15 cellular contexts compared by ENCODE assay signal in genomic region chr7:76352193-76352592, GRCh38. TPM values are rescaled to one million over a fixed set of nuclear protein-coding genes. Genes with fewer than 3 reads are reported as not detected.
DNase-seq lines count a peak whose midpoint lies in the region; ATAC-seq, FAIRE-seq and TF ChIP-seq lines count a peak whose summit lies in the region.
"Had no signal": no experiment of that assay in that cellular context is flagged by ENCODE, and none has a peak within 500 bp of the region (broad histone marks: within the 10 kb centered on the region; RNA-seq: fewer than 3 reads in every experiment).

No MANE protein-coding gene starts in this region.

- CTCF ChIA-PET in GM12878 (lab: Yijun Ruan, JAX), result interaction anchor here (1.6 to 2.1 kb wide), 2 partner anchors 35 to 38 kb away, joined by 3 to 5 read pairs; no protein-coding TSS in a partner anchor

- H3K4me3 ChIP-seq in GM23248 (peak overlapping the region; percentile 16; the same call in 1 of the 2 replicates), GM12878 (no peak overlapping the region)
- H3K4me3 ChIP-seq: coronary artery had no signal

- TF ChIP-seq EP300 in GM12878 (IDR thresholded peaks at IDR 0.05; ENCODE audit: borderline replicate concordance in 1 of 2, control insufficient read depth in 1 of 2, low read depth in 2 of 2, low read length in 2 of 2), result no peak

- in situ Hi-C loops in GM23248 (cut with MboI), result no loop called here
- in situ Hi-C loops in GM12878 (cut with MboI), result no loop called here
- in situ Hi-C loops in ACHN (cut with HindIII; ENCODE audit: low pct_ligation_motif_present, low pct_unique_long_range_greater_than_20kb, low sequenced_read_pairs), result no loop called here

- H3K4me3 Mint-ChIP-seq in CD14-positive monocyte, result no peak overlapping the region
- H3K4me3 Mint-ChIP-seq in neural crest cell, result peak overlapping the region; percentile 38
- H3K4me3 Mint-ChIP-seq: stimulated activated naive CD8-positive, alpha-beta T cell treated with anti-CD3 and anti-CD28 coated beads, Interleukin-15, Interleukin-2, amounts not matched to agents 100 ng/mL and 50 ng/mL, for 24 hours had no signal

- peak overlapping the region in 6 of 7 donors; percentile 67 to 88 (median 84) for H3K27ac Mint-ChIP-seq in CD14-positive monocyte
- no peak overlapping the region for H3K27ac Mint-ChIP-seq in neural crest cell (ENCODE audit: unreplicated experiment)
- H3K27ac Mint-ChIP-seq: stimulated activated naive CD8-positive, alpha-beta T cell treated with anti-CD3 and anti-CD28 coated beads, Interleukin-15, Interleukin-2, amounts not matched to agents 100 ng/mL and 50 ng/mL, for 24 hours had no signal

- ATAC-seq in GM12878 (peak; percentile 9; the same call in 1 of the 3 replicates), GM18909 (IDR thresholded peaks at IDR 0.05; ENCODE audit: poor library complexity, unreplicated experiment) (no peak)

- WGBS in GM23248 (ENCODE audit: low coverage in 1 of 2, low lambda C conversion rate in 2 of 2, missing lambda C conversion rate in 2 of 2), 2 experiments, result 41 to 52% methylated on average over 6 of the region's 6 CpGs
- 2% methylated on average over 6 of the region's 6 CpGs for WGBS in GM12878 (ENCODE audit: insufficient coverage, insufficient replicate concordance, low lambda C conversion rate, missing lambda C conversion rate)

- H3K36me3 Mint-ChIP-seq in CD14-positive monocyte, result peaks cover 32 to 69% of the 10 kb centered on the region in 2 donors
- H3K36me3 Mint-ChIP-seq in neural crest cell (ENCODE audit: low read depth), result peaks cover 38% of the 10 kb centered on the region

- no peak for TF ChIP-seq POLR2A in GM12878 (IDR thresholded peaks at IDR 0.05; ENCODE audit: low read depth, low read length)

- H3F3A ChIP-seq in GM23248 (ENCODE audit: insufficient read depth), result peaks cover 54% of the 10 kb centered on the region

- no peak for DNase-seq in CD14-positive monocyte (ENCODE audit: low spot score)
- DNase-seq in GM23248, result peak; percentile 70
- DNase-seq in GM12878 (ENCODE audit: low read depth, low spot score), result no peak
- no peak for DNase-seq in neural crest cell (ENCODE audit: low read depth, low spot score)
- no peak for DNase-seq in glomerular visceral epithelial cell (ENCODE audit: extremely low spot score)
- no peak for DNase-seq in ACHN
- DNase-seq: DMS79 treated with DMSO at 0.1 percent for 48 hours, kidney glomerular epithelial cell, NCI-H1105 treated with DMSO at 0.1 percent for 48 hours, NCI-H524 treated with DMSO at 0.1 percent for 48 hours, SHP77 had no signal

- H4K20me1 ChIP-seq in GM23248 (ENCODE audit: insufficient read depth), result peaks cover 67% of the 10 kb centered on the region; the same call in 1 of the 2 replicates
- peaks cover 10% of the 10 kb centered on the region for H4K20me1 ChIP-seq in GM12878 (ENCODE audit: control insufficient read depth, insufficient read depth)

- H3K79me2 ChIP-seq in GM23248 (ENCODE audit: insufficient read depth), result peaks cover 100% of the 10 kb centered on the region
- H3K79me2 ChIP-seq in GM12878 (ENCODE audit: control insufficient read depth, insufficient read depth, low read length), result peaks cover 82% of the 10 kb centered on the region

- RAD21 ChIA-PET in GM12878 (lab: Charles Lee; ENCODE audit: unreplicated experiment), result no interaction called here

- H3K4me1 ChIP-seq in GM23248 (ENCODE audit: insufficient read depth), result peaks cover 48% of the 10 kb centered on the region
- 0 out of 2 replicates have a peak, but pooled peaks cover 3% of the 10 kb centered on the region for H3K4me1 ChIP-seq in GM12878 (ENCODE audit: control insufficient read depth, insufficient read depth, low read length)

- H3K27ac ChIP-seq in GM23248 (peak overlapping the region; percentile 57), GM12878 (ENCODE audit: control insufficient read depth, insufficient read depth) (no peak overlapping the region)
- H3K27ac ChIP-seq: coronary artery, VCaP had no signal

- SMC1A ChIA-PET in GM12878 (lab: Charles Lee; ENCODE audit: uncharacterized antibody, unreplicated experiment), result interaction anchor here (0.6 to 1.5 kb wide), 2 partner anchors 10 to 14 kb away, joined by 3 to 4 read pairs; no protein-coding TSS in a partner anchor

- TF ChIP-seq CTCF in CD14-positive monocyte (IDR thresholded peaks at IDR 0.05), result no peak
- no peak for TF ChIP-seq CTCF in GM12878 (IDR thresholded peaks at IDR 0.05 in 2 of 3, conservative IDR thresholded peaks at IDR 0.05 in 1 of 3; ENCODE audit: control insufficient read depth in 2 of 3, extremely low read depth in 1 of 3, insufficient read depth in 1 of 3, low read depth in 3 of 3, low read length in 3 of 3)
- no peak for TF ChIP-seq CTCF in neural crest cell (conservative IDR thresholded peaks at IDR 0.05)

- no peaks in the 10 kb centered on the region for H3K9me2 ChIP-seq in GM23248 (ENCODE audit: insufficient read depth)

- H3K9ac ChIP-seq in GM23248 (no peak overlapping the region), GM12878 (ENCODE audit: control insufficient read depth, insufficient read depth, low read length) (no peak overlapping the region)

- H3K36me3 ChIP-seq in GM23248 (ENCODE audit: low read depth) (peaks cover 53% of the 10 kb centered on the region), GM12878 (ENCODE audit: control insufficient read depth in 2 of 2, insufficient read depth in 2 of 2, low read length in 1 of 2) (peaks cover 4 to 32% of the 10 kb centered on the region in 2 experiments)

- TF ChIP-seq RAD21 in GM12878 (IDR thresholded peaks at IDR 0.05; ENCODE audit: insufficient read depth, low read depth, low read length), result no peak

- POLR2A ChIA-PET in GM12878 (lab: Charles Lee), result no interaction called here

- intact Hi-C loops in CD14-positive monocyte (cut with micrococcal nuclease), result no loop called here
- intact Hi-C loops in GM12878 (cut with micrococcal nuclease; ENCODE audit: unreplicated experiment), result no loop called here

- H3K4me2 ChIP-seq in GM23248 (ENCODE audit: unreplicated experiment), result peak overlapping the region; percentile 33
- 0 out of 2 replicates have a peak overlapping the region, but pooled peaks have one; percentile 37 for H3K4me2 ChIP-seq in GM12878 (ENCODE audit: control insufficient read depth, insufficient read depth)

- H3K4me1 Mint-ChIP-seq in CD14-positive monocyte, result peaks cover 40% of the 10 kb centered on the region
- peaks cover 33% of the 10 kb centered on the region for H3K4me1 Mint-ChIP-seq in neural crest cell

- H2AFZ ChIP-seq in GM23248 (no peak overlapping the region), GM12878 (ENCODE audit: control insufficient read depth, low read depth, low read length) (no peak overlapping the region)

- no peak for FAIRE-seq in GM12878 (lab: Jason Lieb, UNC)

- H3K27me3 Mint-ChIP-seq in CD14-positive monocyte (ENCODE audit: low read depth in 3 of 3) (peaks cover 0 to 5% (median 0%) of the 10 kb centered on the region in 3 donors), neural crest cell (ENCODE audit: low read depth) (no peaks in the 10 kb centered on the region)
- H3K27me3 Mint-ChIP-seq: stimulated activated naive CD8-positive, alpha-beta T cell treated with anti-CD3 and anti-CD28 coated beads, Interleukin-15, Interleukin-2, amounts not matched to agents 100 ng/mL and 50 ng/mL, for 24 hours had no signal

- no peaks in the 10 kb centered on the region for H3K27me3 ChIP-seq in GM23248 (replicated peaks; ENCODE audit: insufficient read depth)
- no peaks in the 10 kb centered on the region for H3K27me3 ChIP-seq in GM12878 (replicated peaks in 1 of 2; ENCODE audit: control insufficient read depth in 2 of 2, insufficient read depth in 2 of 2, low read length in 1 of 2)

- H3K9me3 ChIP-seq in GM23248 (ENCODE audit: low read depth), result no peaks in the 10 kb centered on the region
- peaks cover 2% of the 10 kb centered on the region; the same call in 2 of the 3 replicates for H3K9me3 ChIP-seq in GM12878 (replicated peaks; ENCODE audit: control insufficient read depth, insufficient read depth, low read length)

- BruUV-seq in GM12878 (replicated peaks; lab: Mats Ljungman, UMichigan), result no TSS peak

- no peaks in the 10 kb centered on the region for H3K9me3 Mint-ChIP-seq in CD14-positive monocyte
- peaks cover 2% of the 10 kb centered on the region for H3K9me3 Mint-ChIP-seq in neural crest cell
- H3K9me3 Mint-ChIP-seq: stimulated activated naive CD8-positive, alpha-beta T cell treated with anti-CD3 and anti-CD28 coated beads, Interleukin-15, Interleukin-2, amounts not matched to agents 100 ng/mL and 50 ng/mL, for 24 hours had no signal

RNA-seq across cellular contexts. Expression of gene YWHAG, which starts 6.6 kb away (rescaled TPM):
- polyA plus RNA-seq in CD14-positive monocyte (10 to 100 TPM in 1 of 2 donors, 1 to 10 TPM in 1; 6.9 to 12.2 TPM), GM23248 (2016; fragmentation: Nextera tagmentation; extraction: Ambion mirVana) (28.1 and 28.4 TPM in 2 replicates), GM12878 (2011; rRNA removed) (59.6 and 75.1 TPM in 2 replicates), GM12878 (2014; fragmentation: Illumina TruSeq; extraction: Trizol) (125 and 130 TPM in 2 replicates), GM12878 (2014; fragmentation: Nextera tagmentation; extraction: Ambion mirVana) (10 to 100 TPM; 20.2 to 27.2 TPM), GM12878 (2014; rRNA removed) (55.4 and 61.8 TPM in 2 replicates), GM12878 (2016; fragmentation: Nextera tagmentation; extraction: Ambion mirVana) (10 to 100 TPM; 24.3 to 26.1 TPM)
- total RNA-seq in GM23248 (2014; rRNA removed; shearing (Covaris generic)), result 56.0 TPM in 2 replicates
- total RNA-seq in GM12878 (2013; cell fraction: nucleolus; rRNA removed), result 36.7 and 39.5 TPM in 2 replicates
- total RNA-seq in GM12878 (2014; rRNA removed) (26.0 and 26.4 TPM in 2 replicates), GM12878 (2014; rRNA removed; fragmentation: Illumina TruSeq; extraction: Trizol) (77.4 and 79.7 TPM in 2 replicates), GM12878 (2021) (153 and 157 TPM in 2 replicates), neural crest cell (200 and 209 TPM in 2 replicates)
- 37.6 TPM for polyA plus RNA-seq in GM12878 (2011; ENCODE audit: low read depth)
- polyA plus RNA-seq in GM12878 (2011; cell fraction: cytosol; rRNA removed), result 34.2 and 44.7 TPM in 2 replicates
- 25.0 and 40.2 TPM in 2 replicates for polyA plus RNA-seq in GM12878 (2011; cell fraction: nucleus; rRNA removed)
- polyA plus RNA-seq in GM12878 (2012), result 86.1 and 86.2 TPM in 2 replicates
- polyA minus RNA-seq in GM12878 (2011; rRNA and poly(A)+ RNA removed), result 60.4 and 89.3 TPM in 2 replicates
- polyA minus RNA-seq in GM12878 (2011; cell fraction: cytosol; rRNA and poly(A)+ RNA removed), result 48.9 and 52.5 TPM in 2 replicates
- 11.5 and 21.3 TPM in 2 replicates for polyA minus RNA-seq in GM12878 (2011; cell fraction: nucleus; rRNA and poly(A)+ RNA removed)

RNA-seq across cellular contexts. Expression of gene HSPB1, which starts 49.7 kb away (rescaled TPM):
- polyA plus RNA-seq in CD14-positive monocyte, result 1 to 10 TPM; 8.3 to 8.9 TPM
- 79.5 and 96.5 TPM in 2 replicates for total RNA-seq in GM23248 (2014; rRNA removed; shearing (Covaris generic))
- 1,542 and 1,564 TPM in 2 replicates for polyA plus RNA-seq in GM23248 (2016; fragmentation: Nextera tagmentation; extraction: Ambion mirVana)
- 21.2 and 22.1 TPM in 2 replicates for total RNA-seq in GM12878 (2013; cell fraction: nucleolus; rRNA removed)
- 31.9 and 47.8 TPM in 2 replicates for total RNA-seq in GM12878 (2014; rRNA removed)
- 35.4 and 41.2 TPM in 2 replicates for total RNA-seq in GM12878 (2014; rRNA removed; fragmentation: Illumina TruSeq; extraction: Trizol)
- 181 and 189 TPM in 2 replicates for total RNA-seq in GM12878 (2021)
- 50.0 TPM for polyA plus RNA-seq in GM12878 (2011; ENCODE audit: low read depth)
- polyA plus RNA-seq in GM12878 (2011; rRNA removed), result 10.4 and 67.5 TPM in 2 replicates
- 139 and 153 TPM in 2 replicates for polyA plus RNA-seq in GM12878 (2011; cell fraction: cytosol; rRNA removed)
- 127 and 155 TPM in 2 replicates for polyA plus RNA-seq in GM12878 (2011; cell fraction: nucleus; rRNA removed)
- polyA plus RNA-seq in GM12878 (2012), result 172 and 210 TPM in 2 replicates
- polyA plus RNA-seq in GM12878 (2014; fragmentation: Illumina TruSeq; extraction: Trizol), result 1.4 and 41.6 TPM in 2 replicates
- polyA plus RNA-seq in GM12878 (2014; fragmentation: Nextera tagmentation; extraction: Ambion mirVana), result 10 to 100 TPM; 13.7 to 56.5 TPM
- polyA plus RNA-seq in GM12878 (2014; rRNA removed), result 134 and 182 TPM in 2 replicates
- polyA plus RNA-seq in GM12878 (2016; fragmentation: Nextera tagmentation; extraction: Ambion mirVana), result 100 to 1,000 TPM; 279 to 297 TPM
- polyA minus RNA-seq in GM12878 (2011; rRNA and poly(A)+ RNA removed), result 15.6 and 24.8 TPM in 2 replicates
- 42.6 and 53.3 TPM in 2 replicates for polyA minus RNA-seq in GM12878 (2011; cell fraction: cytosol; rRNA and poly(A)+ RNA removed)
- 21.4 and 37.5 TPM in 2 replicates for polyA minus RNA-seq in GM12878 (2011; cell fraction: nucleus; rRNA and poly(A)+ RNA removed)
- 57.1 and 67.2 TPM in 2 replicates for total RNA-seq in neural crest cell

RNA-seq across cellular contexts. Expression of gene SSC4D, which starts 57.3 kb away (rescaled TPM):
- polyA plus RNA-seq in CD14-positive monocyte, result under 1 TPM; 0.48 to 0.56 TPM
- total RNA-seq in GM23248 (2014; rRNA removed; shearing (Covaris generic)), result 0.43 TPM in 1 of 2 replicates, not detected in the other
- 0.66 and 0.85 TPM in 2 replicates for polyA plus RNA-seq in GM23248 (2016; fragmentation: Nextera tagmentation; extraction: Ambion mirVana)
- 0.33 TPM in 1 of 2 replicates, not detected in the other for total RNA-seq in GM12878 (2013; cell fraction: nucleolus; rRNA removed)
- total RNA-seq in GM12878 (2014; rRNA removed), result 0.34 and 0.65 TPM in 2 replicates
- total RNA-seq in GM12878 (2014; rRNA removed; fragmentation: Illumina TruSeq; extraction: Trizol), result 0.14 and 0.18 TPM in 2 replicates
- total RNA-seq in GM12878 (2021), result 0.41 and 0.72 TPM in 2 replicates
- not detected for polyA plus RNA-seq in GM12878 (2011; ENCODE audit: low read depth)
- polyA plus RNA-seq in GM12878 (2011; rRNA removed), result 0.24 TPM in 2 replicates
- polyA plus RNA-seq in GM12878 (2011; cell fraction: cytosol; rRNA removed), result 0.51 and 0.57 TPM in 2 replicates
- 0.15 and 0.18 TPM in 2 replicates for polyA plus RNA-seq in GM12878 (2011; cell fraction: nucleus; rRNA removed)
- polyA plus RNA-seq in GM12878 (2012), result 0.18 and 0.39 TPM in 2 replicates
- 0.21 and 0.25 TPM in 2 replicates for polyA plus RNA-seq in GM12878 (2014; fragmentation: Illumina TruSeq; extraction: Trizol)
- under 1 TPM in 1 of 2 experiments, not detected in 1; 0.11 TPM for polyA plus RNA-seq in GM12878 (2014; fragmentation: Nextera tagmentation; extraction: Ambion mirVana)
- polyA plus RNA-seq in GM12878 (2014; rRNA removed), result 0.08 and 0.29 TPM in 2 replicates
- under 1 TPM; 0.63 to 0.79 TPM for polyA plus RNA-seq in GM12878 (2016; fragmentation: Nextera tagmentation; extraction: Ambion mirVana)
- polyA minus RNA-seq in GM12878 (2011; rRNA and poly(A)+ RNA removed), result 0.37 and 0.52 TPM in 2 replicates
- not detected in 2 replicates for polyA minus RNA-seq in GM12878 (2011; cell fraction: cytosol; rRNA and poly(A)+ RNA removed)
- polyA minus RNA-seq in GM12878 (2011; cell fraction: nucleus; rRNA and poly(A)+ RNA removed), result not detected in 2 replicates
- total RNA-seq in neural crest cell, result 1.0 and 1.1 TPM in 2 replicates
